1 cellular context compared by ENCODE assay signal in genomic region chr20:41407617-41408016, GRCh38.
TF ChIP-seq lines count a peak whose summit lies in the region.

No MANE protein-coding gene starts in this region.

TF ChIP-seq in IMR-90, 13 proteins besides CTCF, POLR2A, EP300 and RAD21:
- TF ChIP-seq MAZ (IDR thresholded peaks at IDR 0.05; ENCODE audit: borderline replicate concordance, low read depth, low read length) (no peak), NFE2L2 (IDR thresholded peaks at IDR 0.05; ENCODE audit: low read depth, low read length) (no peak), ELK1 (IDR thresholded peaks at IDR 0.05; ENCODE audit: borderline replicate concordance, low read depth, low read length) (no peak), FOS (IDR thresholded peaks at IDR 0.05; ENCODE audit: low read depth, low read length) (no peak), MAFK (IDR thresholded peaks at IDR 0.05; ENCODE audit: low read depth, low read length) (no peak), SMC3 (IDR thresholded peaks at IDR 0.05; ENCODE audit: low read depth, low read length) (no peak), MXI1 (IDR thresholded peaks at IDR 0.05; ENCODE audit: borderline replicate concordance, low read depth, low read length) (no peak), RFX5 (IDR thresholded peaks at IDR 0.05; ENCODE audit: low read depth, low read length) (no peak), USF2 (IDR thresholded peaks at IDR 0.05; ENCODE audit: low read depth, low read length) (no peak), CEBPB (IDR thresholded peaks at IDR 0.05; ENCODE audit: low read depth, low read length) (no peak)
